In the genomic region with DNA sequence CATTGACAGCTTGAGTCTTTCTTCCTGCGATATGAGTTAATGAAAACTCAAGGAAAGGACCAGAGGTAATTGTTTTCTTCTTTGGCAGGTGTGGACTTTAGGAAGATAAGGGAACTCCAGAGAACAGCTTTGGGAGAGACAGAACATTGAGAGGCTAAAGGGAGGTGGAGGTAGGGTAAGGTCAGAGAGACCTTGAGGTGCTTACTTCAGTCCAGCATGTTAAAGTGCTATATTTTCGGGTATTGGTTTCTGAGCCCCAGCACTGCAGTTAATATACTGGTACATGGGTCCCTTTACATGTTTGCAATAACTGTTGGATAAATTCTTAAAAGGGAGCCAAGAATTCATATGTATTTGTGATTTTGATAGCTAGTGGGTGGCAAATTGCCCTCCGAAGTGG, we compare ENCODE assay signal across 15 cellular contexts.
DNase-seq lines count a peak whose midpoint lies in the region; ATAC-seq and TF ChIP-seq lines count a peak whose summit lies in the region.
"Had no signal": no experiment of that assay in that cellular context is flagged by ENCODE, and none has a peak within 500 bp of the region (broad histone marks: within the 10 kb centered on the region; RNA-seq: fewer than 3 reads in every experiment).

No MANE protein-coding gene starts in this region.

- no peaks in the 10 kb centered on the region for H3K27me3 ChIP-seq in HCT116 (ENCODE audit: insufficient read depth, low read length)
- no peaks in the 10 kb centered on the region for H3K27me3 ChIP-seq in PC-9 (ENCODE audit: insufficient read depth, low read depth)

- TF ChIP-seq POLR2A in HCT116 (IDR thresholded peaks at IDR 0.05; ENCODE audit: borderline replicate concordance, extremely low read depth, insufficient read depth, insufficient read length) = no peak

- H3F3A ChIP-seq in PC-9 (ENCODE audit: insufficient read depth, low read depth) = no peaks in the 10 kb centered on the region; the same call in 1 of the 2 replicates

- peak overlapping the region; percentile 38; the same call in 1 of the 2 replicates for H3K27ac ChIP-seq in HCT116 (ENCODE audit: low read depth, low read length)
- peak overlapping the region; percentile 40 for H3K27ac ChIP-seq in PC-9
- H3K27ac ChIP-seq in epithelial cell of prostate = peak overlapping the region; percentile 46
- H3K27ac ChIP-seq: C4-2B had no signal

- POLR2A ChIA-PET in HCT116 (lab: Charles Lee) (no interaction called here), PC-9 (lab: Charles Lee; ENCODE audit: unreplicated experiment) (interaction anchor here (0.7 kb wide), 1 partner anchor 101 kb away, joined by 5 read pairs; no protein-coding TSS in a partner anchor)

- H3K27ac Mint-ChIP-seq in mesothelial cell of epicardium = peak overlapping the region; percentile 88
- H3K27ac Mint-ChIP-seq in activated CD4-positive, alpha-beta T cell treated with anti-CD3 and anti-CD28 coated beads, Interleukin-2, amount 10 ng/mL, durations not matched to agents 24 days and 14 days = no peak overlapping the region
- H3K27ac Mint-ChIP-seq in progenitor cell of endocrine pancreas = no peak overlapping the region
- H3K27ac Mint-ChIP-seq: CD4-positive, alpha-beta T cell; HFFc6; IgD-negative memory B cell had no signal

- DNase-seq in HCT116 (ENCODE audit: low read depth, low spot score) (no peak), PC-9 (no peak), epithelial cell of prostate (ENCODE audit: low read depth, low spot score) (no peak), mesothelial cell of epicardium (ENCODE audit: low spot score in 2 of 2, unreplicated experiment in 2 of 2) (no peak), progenitor cell of endocrine pancreas (ENCODE audit: low spot score, unreplicated experiment) (no peak)
- DNase-seq in activated CD4-positive, alpha-beta T cell treated with anti-CD3 and anti-CD28 coated beads, Interleukin-2, amount 10 ng/mL, durations not matched to agents 24 days and 14 days = no peak
- DNase-seq in activated naive CD4-positive, alpha-beta T cell treated with anti-CD3 and anti-CD28 coated beads, Interleukin-2, amount 50 U/mL, for 16 hours = no peak
- DNase-seq: ACHN; AML-193; Caco-2; CD4-positive, alpha-beta T cell; HCEC 1CT; HFFc6 had no signal

- intact Hi-C loops in HCT116 (cut with micrococcal nuclease) = no loop called here
- intact Hi-C loops in PC-9 (cut with micrococcal nuclease; ENCODE audit: unreplicated experiment) = loop anchor here (10.0 kb wide), 1 partner anchor 113 kb away; no protein-coding TSS in a partner anchor
- intact Hi-C loops in activated CD4-positive, alpha-beta T cell treated with anti-CD3 and anti-CD28 coated beads, Interleukin-2, amount 10 ng/mL, durations not matched to agents 24 days and 14 days (cut with micrococcal nuclease) = no loop called here

- H3K4me3 ChIP-seq in HCT116 (replicated peaks in 1 of 2; ENCODE audit: low read depth in 1 of 2, low read length in 2 of 2) (no peak overlapping the region), PC-9 (no peak overlapping the region)

- H3K36me3 Mint-ChIP-seq in mesothelial cell of epicardium = peaks cover 9% of the 10 kb centered on the region
- H3K36me3 Mint-ChIP-seq in activated CD4-positive, alpha-beta T cell treated with anti-CD3 and anti-CD28 coated beads, Interleukin-2, amount 10 ng/mL, durations not matched to agents 24 days and 14 days (ENCODE audit: low read depth) = no peaks in the 10 kb centered on the region
- no peaks in the 10 kb centered on the region for H3K36me3 Mint-ChIP-seq in progenitor cell of endocrine pancreas (ENCODE audit: insufficient read depth)
- H3K36me3 Mint-ChIP-seq: IgD-negative memory B cell had no signal

- TF ChIP-seq CTCF in HCT116 (IDR thresholded peaks at IDR 0.05 in 2 of 3, conservative IDR thresholded peaks at IDR 0.05 in 1 of 3; ENCODE audit: borderline replicate concordance in 1 of 3, insufficient read depth in 1 of 3, low read depth in 2 of 3, low read length in 2 of 3) (no peak), PC-9 (conservative IDR thresholded peaks at IDR 0.05) (no peak), mesothelial cell of epicardium (IDR thresholded peaks at IDR 0.05; ENCODE audit: unreplicated experiment) (no peak), progenitor cell of endocrine pancreas (IDR thresholded peaks at IDR 0.05; ENCODE audit: unreplicated experiment) (no peak)

- H3K4me1 Mint-ChIP-seq in mesothelial cell of epicardium (peaks cover 63% of the 10 kb centered on the region), progenitor cell of endocrine pancreas (ENCODE audit: low read depth) (no peaks in the 10 kb centered on the region)
- H3K4me1 Mint-ChIP-seq in activated CD4-positive, alpha-beta T cell treated with anti-CD3 and anti-CD28 coated beads, Interleukin-2, amount 10 ng/mL, durations not matched to agents 24 days and 14 days = no peaks in the 10 kb centered on the region

- H3K79me2 ChIP-seq in HCT116 (ENCODE audit: insufficient read depth, low read length) = no peaks in the 10 kb centered on the region
- no peaks in the 10 kb centered on the region for H3K79me2 ChIP-seq in PC-9 (ENCODE audit: low read depth)

- 0 out of 4 replicates have a peak, but pooled peaks cover 0 to 3% of the 10 kb centered on the region in 2 experiments for H3K36me3 ChIP-seq in HCT116 (ENCODE audit: control insufficient read depth in 1 of 2, insufficient read depth in 2 of 2, low read length in 2 of 2)
- no peaks in the 10 kb centered on the region for H3K36me3 ChIP-seq in PC-9 (ENCODE audit: low read depth)

- H3K27me3 Mint-ChIP-seq in mesothelial cell of epicardium (ENCODE audit: low read depth) = no peaks in the 10 kb centered on the region
- H3K27me3 Mint-ChIP-seq in activated CD4-positive, alpha-beta T cell treated with anti-CD3 and anti-CD28 coated beads, Interleukin-2, amount 10 ng/mL, durations not matched to agents 24 days and 14 days = peaks cover 14% of the 10 kb centered on the region
- peaks cover 58% of the 10 kb centered on the region for H3K27me3 Mint-ChIP-seq in progenitor cell of endocrine pancreas

- H3K4me2 ChIP-seq in HCT116 (ENCODE audit: low read length) = no peak overlapping the region; the same call in 1 of the 2 replicates
- peak overlapping the region; percentile 44; the same call in 1 of the 2 replicates for H3K4me2 ChIP-seq in PC-9

- no peak overlapping the region for H3K4me3 Mint-ChIP-seq in mesothelial cell of epicardium
- no peak overlapping the region for H3K4me3 Mint-ChIP-seq in activated CD4-positive, alpha-beta T cell treated with anti-CD3 and anti-CD28 coated beads, Interleukin-2, amount 10 ng/mL, durations not matched to agents 24 days and 14 days
- no peak overlapping the region for H3K4me3 Mint-ChIP-seq in progenitor cell of endocrine pancreas (ENCODE audit: low read depth)
- H3K4me3 Mint-ChIP-seq: CD4-positive, alpha-beta T cell; HFFc6 had no signal

- RAD21 ChIA-PET in HCT116 (lab: Charles Lee; ENCODE audit: low non-redundant PET in 1 of 2, low total read pairs in 2 of 2, uncharacterized antibody in 2 of 2, unreplicated experiment in 2 of 2) = no interaction called here

- no peak for TF ChIP-seq RAD21 in HCT116 (IDR thresholded peaks at IDR 0.05; ENCODE audit: low read depth)

- CTCF ChIA-PET in HCT116 (lab: Charles Lee) = interaction anchor here (1.1 to 1.5 kb wide), 2 partner anchors 10 to 51 kb away, joined by 3 to 7 read pairs; no protein-coding TSS in a partner anchor
- CTCF ChIA-PET in PC-9 (lab: Charles Lee) = no interaction called here

- H2AFZ ChIP-seq in HCT116 (ENCODE audit: low read depth, low read length, poor library complexity, severe bottlenecking) = no peak overlapping the region
- H2AFZ ChIP-seq in PC-9 = no peak overlapping the region

- BruUV-seq in HCT116 (replicated peaks; lab: Mats Ljungman, UMichigan) (no TSS peak), PC-9 (replicated peaks; lab: Mats Ljungman, UMichigan) (no TSS peak)

- H3K9me3 Mint-ChIP-seq in mesothelial cell of epicardium = peaks cover 12% of the 10 kb centered on the region
- no peaks in the 10 kb centered on the region for H3K9me3 Mint-ChIP-seq in activated CD4-positive, alpha-beta T cell treated with anti-CD3 and anti-CD28 coated beads, Interleukin-2, amount 10 ng/mL, durations not matched to agents 24 days and 14 days
- H3K9me3 Mint-ChIP-seq in progenitor cell of endocrine pancreas (ENCODE audit: low read depth) = no peaks in the 10 kb centered on the region
- H3K9me3 Mint-ChIP-seq: CD4-positive, alpha-beta T cell; IgD-negative memory B cell had no signal

- H3K9me2 ChIP-seq in HCT116 (ENCODE audit: insufficient read depth) (no peaks in the 10 kb centered on the region), PC-9 (ENCODE audit: insufficient read depth) (no peaks in the 10 kb centered on the region)

- H3K9me3 ChIP-seq in HCT116 (ENCODE audit: control insufficient read depth in 1 of 2, insufficient read depth in 1 of 2, low read depth in 1 of 2, low read length in 2 of 2) = peaks cover 0 to 5% of the 10 kb centered on the region in 2 experiments; a peak in 1 of 4 replicates
- H3K9me3 ChIP-seq in PC-9 (ENCODE audit: insufficient read depth, low read depth) = peaks cover 8% of the 10 kb centered on the region; the same call in 1 of the 2 replicates
- H3K9me3 ChIP-seq: Caco-2 had no signal

- no peak overlapping the region for H3K9ac ChIP-seq in HCT116 (ENCODE audit: low read length)

- H4K20me1 ChIP-seq in HCT116 (ENCODE audit: insufficient read depth) (no peaks in the 10 kb centered on the region), PC-9 (ENCODE audit: insufficient read depth) (no peaks in the 10 kb centered on the region)

- H3K4me1 ChIP-seq in HCT116 (ENCODE audit: control insufficient read depth in 1 of 2, insufficient read depth in 2 of 2, low read length in 2 of 2) (peaks cover 46% of the 10 kb centered on the region in 2 experiments), PC-9 (replicated peaks; ENCODE audit: insufficient read depth) (peaks cover 30% of the 10 kb centered on the region)
- H3K4me1 ChIP-seq: Caco-2 had no signal

- no peak for ATAC-seq in HCT116

TF ChIP-seq in HCT116, 20 proteins besides CTCF, POLR2A, EP300 and RAD21:
- TF ChIP-seq JUND (IDR thresholded peaks at IDR 0.05) (no peak), ZBTB33 (IDR thresholded peaks at IDR 0.05; ENCODE audit: extremely low read depth, insufficient replicate concordance, low read length) (no peak), FOSL1 (IDR thresholded peaks at IDR 0.05; ENCODE audit: low read depth) (no peak)
